10 cellular contexts compared by ENCODE assay signal in the genomic region with DNA sequence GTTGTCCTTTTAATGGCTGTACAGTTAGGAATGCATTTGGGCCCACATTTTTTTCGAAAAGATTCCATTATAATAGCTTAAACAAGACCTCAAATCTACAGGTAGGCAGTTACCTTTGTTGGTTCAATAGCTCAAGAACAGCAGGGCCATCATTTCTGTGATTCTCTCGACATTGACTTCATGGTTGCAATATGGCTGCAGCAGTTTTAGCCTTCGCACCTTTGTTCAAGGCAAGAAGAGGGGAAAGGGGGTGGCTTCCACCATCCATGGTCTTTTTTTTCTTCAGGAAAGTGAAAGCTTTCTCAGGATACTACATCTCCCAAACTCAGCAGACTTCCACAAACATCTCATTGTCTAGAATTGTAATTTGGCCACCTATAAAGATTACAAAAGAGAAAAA. TPM values are rescaled to one million over a fixed set of nuclear protein-coding genes. Genes with fewer than 3 reads are reported as not detected.
DNase-seq lines count a peak whose midpoint lies in the region; ATAC-seq and TF ChIP-seq lines count a peak whose summit lies in the region.
"Had no signal": no experiment of that assay in that cellular context is flagged by ENCODE, and none has a peak within 500 bp of the region (broad histone marks: within the 10 kb centered on the region; RNA-seq: fewer than 3 reads in every experiment).

No MANE protein-coding gene starts in this region.

- H3K9me3 ChIP-seq in RWPE2 (ENCODE audit: severe bottlenecking) (no peaks in the 10 kb centered on the region), esophagus muscularis mucosa (no peaks in the 10 kb centered on the region), sigmoid colon (no peaks in the 10 kb centered on the region)

- H3K36me3 ChIP-seq in RWPE2 (ENCODE audit: low read depth) (no peaks in the 10 kb centered on the region), esophagus muscularis mucosa (no peaks in the 10 kb centered on the region), sigmoid colon (no peaks in the 10 kb centered on the region)

- intact Hi-C loops in esophagus muscularis mucosa (cut with DNase I): loop anchor here (5.0 kb wide), 1 partner anchor 46 kb away; no protein-coding TSS in a partner anchor
- intact Hi-C loops in sigmoid colon (cut with DNase I): loop anchor here (5.0 kb wide), 6 partner anchors 46 to 401 kb away; partner anchors contain the start of genes FKBP9, LSM5, NT5C3A and RP9

- H3K4me3 ChIP-seq in RWPE2 (ENCODE audit: severe bottlenecking) (no peak overlapping the region), esophagus muscularis mucosa (no peak overlapping the region), sigmoid colon (no peak overlapping the region)

- H3K4me1 ChIP-seq in RWPE2 (ENCODE audit: insufficient read depth, poor library complexity, severe bottlenecking) (peaks cover 14% of the 10 kb centered on the region), esophagus muscularis mucosa (peaks cover 20 to 46% (median 40%) of the 10 kb centered on the region in 4 donors), sigmoid colon (peaks cover 3 to 34% (median 21%) of the 10 kb centered on the region in 4 donors)

- WGBS in esophagus muscularis mucosa: 93% methylated on average over 3 of the region's 3 CpGs
- 91% methylated on average over 3 of the region's 3 CpGs for WGBS in sigmoid colon, 2 donors

- peak overlapping the region; percentile 93 for H3K27ac ChIP-seq in RWPE2 (ENCODE audit: poor library complexity, severe bottlenecking)
- peak overlapping the region; percentile 99 to 100 (median 100) for H3K27ac ChIP-seq in esophagus muscularis mucosa (replicated peaks in 1 of 4)
- H3K27ac ChIP-seq in sigmoid colon: peak overlapping the region; percentile 98 to 100 (median 98)

- H3K27me3 Mint-ChIP-seq in T-helper 2 cell treated with Interferon-gamma antibody and Interleukin-4, amounts not matched to agents 5 μg/mL and 100 μg/mL, for 36 hours (ENCODE audit: low read depth): no peaks in the 10 kb centered on the region

- H3K36me3 Mint-ChIP-seq in T-helper 2 cell treated with Interferon-gamma antibody and Interleukin-4, amounts not matched to agents 5 μg/mL and 100 μg/mL, for 36 hours (ENCODE audit: low read depth): peaks cover 6% of the 10 kb centered on the region

- H3K4me3 Mint-ChIP-seq in T-helper 2 cell treated with Interferon-gamma antibody and Interleukin-4, amounts not matched to agents 5 μg/mL and 100 μg/mL, for 36 hours: peak overlapping the region; percentile 87

- no peaks in the 10 kb centered on the region for H3K9me3 Mint-ChIP-seq in T-helper 2 cell treated with Interferon-gamma antibody and Interleukin-4, amounts not matched to agents 5 μg/mL and 100 μg/mL, for 36 hours

- H3K27me3 ChIP-seq in RWPE2 (ENCODE audit: insufficient read depth, poor library complexity, severe bottlenecking): no peaks in the 10 kb centered on the region
- H3K27me3 ChIP-seq in esophagus muscularis mucosa: no peaks in the 10 kb centered on the region
- no peaks in the 10 kb centered on the region for H3K27me3 ChIP-seq in sigmoid colon

- ATAC-seq in RWPE2 (ENCODE audit: low read depth): no peak
- ATAC-seq in GM21723 (IDR thresholded peaks at IDR 0.05; ENCODE audit: unreplicated experiment): no peak
- no peak for ATAC-seq in HG02623 (IDR thresholded peaks at IDR 0.05; ENCODE audit: unreplicated experiment)

- H3K4me1 Mint-ChIP-seq in T-helper 2 cell treated with Interferon-gamma antibody and Interleukin-4, amounts not matched to agents 5 μg/mL and 100 μg/mL, for 36 hours (ENCODE audit: low read depth): peaks cover 28% of the 10 kb centered on the region

- no peak for DNase-seq in T-helper 2 cell treated with Interferon-gamma antibody and Interleukin-4, amounts not matched to agents 5 μg/mL and 100 μg/mL, for 36 hours (ENCODE audit: low spot score)
- DNase-seq in T-helper 2 cell: no peak
- DNase-seq in RWPE2 (ENCODE audit: low spot score): no peak
- DNase-seq in esophagus muscularis mucosa (ENCODE audit: extremely low spot score): no peak
- DNase-seq in sigmoid colon: no peak
- DNase-seq in NCI-H1105 (lab: John Stamatoyannopoulos, UW): no peak
- DNase-seq: caudate nucleus, NCI-H510A treated with DMSO at 0.1 percent for 48 hours had no signal

- TF ChIP-seq POLR2A in esophagus muscularis mucosa (IDR thresholded peaks at IDR 0.05; ENCODE audit: low read depth) (no peak), sigmoid colon (IDR thresholded peaks at IDR 0.05) (no peak)

- peak overlapping the region; percentile 98 for H3K27ac Mint-ChIP-seq in T-helper 2 cell treated with Interferon-gamma antibody and Interleukin-4, amounts not matched to agents 5 μg/mL and 100 μg/mL, for 36 hours

- TF ChIP-seq CTCF in RWPE2 (IDR thresholded peaks at IDR 0.05; ENCODE audit: poor library complexity, severe bottlenecking) (no peak), esophagus muscularis mucosa (IDR thresholded peaks at IDR 0.05) (no peak), sigmoid colon (IDR thresholded peaks at IDR 0.05) (no peak)

- no peak for TF ChIP-seq EP300 in esophagus muscularis mucosa (IDR thresholded peaks at IDR 0.05)
- TF ChIP-seq EP300 in sigmoid colon (IDR thresholded peaks at IDR 0.05): no peak

RNA-seq across cellular contexts. Expression of gene KBTBD2, which starts 2.2 kb away (rescaled TPM):
- total RNA-seq in esophagus muscularis mucosa: 10 to 100 TPM; 28.3 to 51.2 (median 38.7) TPM
- total RNA-seq in sigmoid colon: 10 to 100 TPM; 28.5 to 39.7 (median 37.5) TPM
- polyA plus RNA-seq in sigmoid colon: 10 to 100 TPM; 14.1 to 19.8 (median 16.0) TPM
